ENCODE assay signal across 2 cellular contexts in the genomic region with DNA sequence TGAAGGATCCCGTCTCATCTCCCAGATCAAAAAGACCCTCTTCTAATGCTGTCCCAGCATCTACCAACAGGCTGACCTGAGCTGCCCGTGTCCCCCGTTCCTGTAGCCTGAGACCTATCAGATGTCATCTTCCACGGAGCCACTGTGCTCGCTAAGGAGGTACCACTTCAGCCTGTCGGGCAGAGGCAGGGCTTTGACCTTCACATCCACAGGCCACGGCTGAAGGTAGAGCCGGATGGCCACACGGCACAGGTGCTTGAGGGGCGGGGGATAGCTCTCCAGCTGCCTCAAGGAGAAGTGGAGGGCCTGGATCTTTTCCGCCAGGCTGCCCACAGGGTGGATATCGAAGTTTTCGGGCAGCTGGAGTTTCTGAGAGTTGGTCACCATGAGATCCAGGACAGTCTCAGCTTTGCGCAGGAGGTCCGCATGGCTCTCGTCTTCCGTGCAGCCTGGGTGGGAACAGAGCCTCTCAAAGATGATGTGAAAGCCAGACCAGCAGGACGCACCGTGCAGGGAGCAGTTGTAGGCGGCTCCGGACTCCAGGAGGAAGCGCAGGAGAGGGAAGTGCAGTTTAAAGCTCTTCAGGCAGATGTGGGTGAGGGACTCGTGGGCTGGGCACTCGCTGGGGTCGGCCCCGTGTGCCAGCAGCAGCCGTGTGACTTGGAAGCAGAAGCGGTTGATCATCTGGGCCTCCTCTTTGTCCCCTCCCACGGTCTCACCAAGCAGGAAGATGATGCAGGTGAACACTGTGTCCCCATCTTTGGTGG.
TF ChIP-seq lines count a peak whose summit lies in the region.

No MANE protein-coding gene starts in this region.

TF ChIP-seq in SK-N-SH, 30 proteins besides CTCF, POLR2A, EP300 and RAD21 (continued from another document):
- no peak for TF ChIP-seq FOSL2 (IDR thresholded peaks at IDR 0.05; ENCODE audit: borderline replicate concordance, low read depth)

TF ChIP-seq in SK-N-SH treated with all-trans-retinoic acid at 6 μM for 48 hours, 23 proteins besides CTCF, POLR2A, EP300 and RAD21 (continued from another document):
- no peak for TF ChIP-seq RARB (CRISPR knock-in tag; IDR thresholded peaks at IDR 0.05)
- no peak for TF ChIP-seq ZFP30 (CRISPR knock-in tag; IDR thresholded peaks at IDR 0.05)
- TF ChIP-seq, protein P1, sequence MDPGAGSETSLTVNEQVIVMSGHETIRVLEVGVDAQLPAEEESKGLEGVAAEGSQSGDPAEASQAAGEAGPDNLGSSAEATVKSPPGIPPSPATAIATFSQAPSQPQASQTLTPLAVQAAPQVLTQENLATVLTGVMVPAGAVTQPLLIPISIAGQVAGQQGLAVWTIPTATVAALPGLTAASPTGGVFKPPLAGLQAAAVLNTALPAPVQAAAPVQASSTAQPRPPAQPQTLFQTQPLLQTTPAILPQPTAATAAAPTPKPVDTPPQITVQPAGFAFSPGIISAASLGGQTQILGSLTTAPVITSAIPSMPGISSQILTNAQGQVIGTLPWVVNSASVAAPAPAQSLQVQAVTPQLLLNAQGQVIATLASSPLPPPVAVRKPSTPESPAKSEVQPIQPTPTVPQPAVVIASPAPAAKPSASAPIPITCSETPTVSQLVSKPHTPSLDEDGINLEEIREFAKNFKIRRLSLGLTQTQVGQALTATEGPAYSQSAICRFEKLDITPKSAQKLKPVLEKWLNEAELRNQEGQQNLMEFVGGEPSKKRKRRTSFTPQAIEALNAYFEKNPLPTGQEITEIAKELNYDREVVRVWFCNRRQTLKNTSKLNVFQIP (CRISPR knock-in tag; IDR thresholded peaks at IDR 0.05; ENCODE audit: borderline replicate concordance, low read depth) = no peak
